9 cellular contexts compared by ENCODE assay signal in genomic region chr12:81644503-81644902, GRCh38.
DNase-seq lines count a peak whose midpoint lies in the region; ATAC-seq, FAIRE-seq and TF ChIP-seq lines count a peak whose summit lies in the region.
"Had no signal": no experiment of that assay in that cellular context is flagged by ENCODE, and none has a peak within 500 bp of the region (broad histone marks: within the 10 kb centered on the region; RNA-seq: fewer than 3 reads in every experiment).

No MANE protein-coding gene starts in this region.

- intact Hi-C loops in CD4-positive, alpha-beta T cell (cut with DNase I, micrococcal nuclease): loop anchor here (1.0 to 10.0 kb wide), 5 partner anchors 348 to 710 kb away; partner anchors contain the start of genes CCDC59 (in 1 of the 2) and METTL25 (in 1 of the 2)

- no peak overlapping the region for H3K4me3 Mint-ChIP-seq in CD4-positive, alpha-beta T cell

- no peaks in the 10 kb centered on the region for H3K9me3 ChIP-seq in CD4-positive, alpha-beta T cell (ENCODE audit: control insufficient read depth, low read length)
- H3K9me3 ChIP-seq in MM.1S (replicated peaks; ENCODE audit: insufficient read depth, low read length) (no peaks in the 10 kb centered on the region), small intestine (ENCODE audit: control insufficient read depth, low read depth) (no peaks in the 10 kb centered on the region)

- H4K20me1 ChIP-seq in MM.1S (ENCODE audit: insufficient read depth, low read length): no peaks in the 10 kb centered on the region

- H3K27ac ChIP-seq in CD4-positive, alpha-beta T cell (ENCODE audit: low read depth, low read length): no peak overlapping the region
- H3K27ac ChIP-seq in MM.1S (ENCODE audit: low read length) (no peak overlapping the region), small intestine (ENCODE audit: low read depth in 1 of 2, low read length in 1 of 2) (no peak overlapping the region)
- H3K27ac ChIP-seq: epithelial cell of prostate had no signal

- WGBS in small intestine, 3 donors: 0 to 7% (median 4%) methylated on average over 1 of the region's 1 CpG

- H3K4me1 Mint-ChIP-seq in CD4-positive, alpha-beta T cell (ENCODE audit: low read depth): no peaks in the 10 kb centered on the region

- H3K4me3 ChIP-seq in MM.1S (ENCODE audit: low read length): no peak overlapping the region
- no peak overlapping the region for H3K4me3 ChIP-seq in fibroblast of the aortic adventitia (ENCODE audit: low read depth, low read length)
- H3K4me3 ChIP-seq in small intestine (ENCODE audit: low read depth in 1 of 2, low read length in 2 of 2): no peak overlapping the region

- POLR2A ChIA-PET in CD4-positive, alpha-beta T cell (lab: Charles Lee): interaction anchor here (0.5 to 1.5 kb wide), 3 partner anchors 348 to 714 kb away, joined by 3 to 6 read pairs (median 4); partner anchors contain the start of genes CCDC59 and METTL25

- H2AFZ ChIP-seq in MM.1S (ENCODE audit: low read length): no peak overlapping the region

- no peak overlapping the region for H3K27ac Mint-ChIP-seq in CD4-positive, alpha-beta T cell

- no peak for DNase-seq in CD4-positive, alpha-beta T cell
- peak; percentile 52 for DNase-seq in MM.1S
- peak; percentile 34 to 69 for DNase-seq in SHP77 (lab: John Stamatoyannopoulos, UW)
- peak; percentile 63 for DNase-seq in fibroblast of the aortic adventitia (ENCODE audit: low read depth)
- DNase-seq in small intestine: peak; percentile 39
- DNase-seq in activated T-cell treated with anti-CD3 and anti-CD28 coated beads, Interleukin-2, amount 50 U/mL, for 48 hours: no peak

- no peaks in the 10 kb centered on the region for H3K27me3 ChIP-seq in CD4-positive, alpha-beta T cell (ENCODE audit: control insufficient read depth, insufficient read depth, low read length)
- H3K27me3 ChIP-seq in MM.1S (replicated peaks; ENCODE audit: insufficient read depth, low read length) (no peaks in the 10 kb centered on the region), small intestine (ENCODE audit: control insufficient read depth in 2 of 2, insufficient read depth in 2 of 2, low read length in 2 of 2) (no peaks in the 10 kb centered on the region)

- no peaks in the 10 kb centered on the region for H3K36me3 Mint-ChIP-seq in CD4-positive, alpha-beta T cell (ENCODE audit: low read depth)

- peak; percentile 66 for TF ChIP-seq CTCF in CD4-positive, alpha-beta T cell (IDR thresholded peaks at IDR 0.05)
- TF ChIP-seq CTCF in MM.1S (IDR thresholded peaks at IDR 0.05; ENCODE audit: low read length) (peak; percentile 44), fibroblast of the aortic adventitia (IDR thresholded peaks at IDR 0.05; ENCODE audit: insufficient read depth, low read length) (peak; percentile 36)

- peak; percentile 97 for FAIRE-seq in small intestine (lab: Jason Lieb, UNC)

- H3K36me3 ChIP-seq in MM.1S (replicated peaks; ENCODE audit: insufficient read depth, low read length): no peaks in the 10 kb centered on the region
- no peaks in the 10 kb centered on the region for H3K36me3 ChIP-seq in small intestine (ENCODE audit: control insufficient read depth in 2 of 2, insufficient read depth in 2 of 2, low read length in 2 of 2)

- H3K27me3 Mint-ChIP-seq in CD4-positive, alpha-beta T cell: no peaks in the 10 kb centered on the region

- CTCF ChIA-PET in CD4-positive, alpha-beta T cell (lab: Charles Lee): interaction anchor here (0.9 kb wide), 1 partner anchor 348 kb away, joined by 3 read pairs; no protein-coding TSS in a partner anchor

- H3K9me2 ChIP-seq in MM.1S (replicated peaks; ENCODE audit: insufficient read depth, low read length): no peaks in the 10 kb centered on the region

- no peak overlapping the region for H3K9ac ChIP-seq in MM.1S (ENCODE audit: low read length)

- no peaks in the 10 kb centered on the region for H3K79me2 ChIP-seq in MM.1S (ENCODE audit: low read length)

- H3K4me1 ChIP-seq in MM.1S (ENCODE audit: low read length) (no peaks in the 10 kb centered on the region), small intestine (ENCODE audit: control insufficient read depth in 2 of 2, insufficient read depth in 1 of 2, low read depth in 1 of 2, low read length in 1 of 2) (no peaks in the 10 kb centered on the region)

- H3F3A ChIP-seq in MM.1S (ENCODE audit: insufficient read depth, low read length): no peaks in the 10 kb centered on the region

- H3K9me3 Mint-ChIP-seq in CD4-positive, alpha-beta T cell: no peaks in the 10 kb centered on the region

- no peak overlapping the region for H3K4me2 ChIP-seq in MM.1S (ENCODE audit: low read depth, low read length)

- ATAC-seq in CD4-positive, alpha-beta T cell (ENCODE audit: poor library complexity): peak; percentile 61
- peak; percentile 77 for ATAC-seq in GM19043 (IDR thresholded peaks at IDR 0.05; ENCODE audit: low read depth, unreplicated experiment)
- no peak for ATAC-seq in GM21717 (IDR thresholded peaks at IDR 0.05; ENCODE audit: unreplicated experiment)

Comparison
In these comparisons a context has a peak if more than half of its experiments do, and no peak if none do; other contexts are left out.
1. DNase-seq: peak in MM.1S (single experiment), SHP77 (2 of 2), fibroblast of the aortic adventitia (single experiment) and small intestine (single experiment); none in CD4-positive, alpha-beta T cell (0 of 10) and activated T-cell treated with anti-CD3 and anti-CD28 coated beads, Interleukin-2, amount 50 U/mL, for 48 hours (0 of 2).
2. Peak in every context shown above with its lines, with median percentiles within 50 percentile points of each other: CTCF ChIP-seq.